Comparison of ENCODE assay signal across 1 cellular context in genomic region chr19:38831142-38831605, GRCh38.
TF ChIP-seq lines count a peak whose summit lies in the region.

No MANE protein-coding gene starts in this region.

TF ChIP-seq in GM12878, 131 proteins besides CTCF, POLR2A, EP300 and RAD21:
- TF ChIP-seq KDM1A (IDR thresholded peaks at IDR 0.05; ENCODE audit: borderline replicate concordance) (no peak), MXI1 (IDR thresholded peaks at IDR 0.05; ENCODE audit: low read depth, low read length) (peak; percentile 32; the same call in 1 of the 2 replicates), NFYA (IDR thresholded peaks at IDR 0.05; ENCODE audit: borderline replicate concordance, low read depth, low read length) (no peak), RUNX3 (IDR thresholded peaks at IDR 0.05; ENCODE audit: low read length) (peak; percentile 73), IRF5 (IDR thresholded peaks at IDR 0.05; ENCODE audit: borderline replicate concordance) (no peak), E2F4 (IDR thresholded peaks at IDR 0.05; ENCODE audit: low read depth, low read length) (no peak), DPF2 (IDR thresholded peaks at IDR 0.05) (peak; percentile 93), ZBED1 (IDR thresholded peaks at IDR 0.05; ENCODE audit: borderline replicate concordance) (0 out of 2 replicates have a peak, but pooled peaks have one; percentile 17), SUZ12 (IDR thresholded peaks at IDR 0.05; ENCODE audit: unreplicated experiment) (no peak), MTA2 (IDR thresholded peaks at IDR 0.05; ENCODE audit: low read depth) (peak; percentile 29; the same call in 1 of the 2 replicates), NKRF (conservative IDR thresholded peaks at IDR 0.05) (0 out of 2 replicates have a peak, but pooled peaks have one; percentile 80), CREM (IDR thresholded peaks at IDR 0.05; ENCODE audit: low read depth) (no peak), PBX3 (IDR thresholded peaks at IDR 0.05; ENCODE audit: insufficient replicate concordance, low read depth, low read length) (peak; percentile 32), MLLT1 (IDR thresholded peaks at IDR 0.05) (peak; percentile 64; the same call in 1 of the 2 replicates), PKNOX1 (IDR thresholded peaks at IDR 0.05) (peak; percentile 82), MTA3 (IDR thresholded peaks at IDR 0.05; ENCODE audit: borderline replicate concordance, low read length) (no peak), RELB (IDR thresholded peaks at IDR 0.05; ENCODE audit: low read depth) (0 out of 2 replicates have a peak, but pooled peaks have one; percentile 18), NR2C2 (IDR thresholded peaks at IDR 0.05; ENCODE audit: borderline replicate concordance, control insufficient read depth, insufficient read length, low read depth) (no peak), ATF7 (IDR thresholded peaks at IDR 0.05; ENCODE audit: low read depth) (peak; percentile 56), EGR1 (IDR thresholded peaks at IDR 0.05; ENCODE audit: borderline replicate concordance in 1 of 2, low read depth in 2 of 2, low read length in 2 of 2) (no peak), YBX1 (IDR thresholded peaks at IDR 0.05) (no peak), GATAD2B (conservative IDR thresholded peaks at IDR 0.05; ENCODE audit: low read depth) (peak; percentile 77; the same call in 1 of the 2 replicates), GABPA (IDR thresholded peaks at IDR 0.05; ENCODE audit: low read depth) (no peak), LARP7 (IDR thresholded peaks at IDR 0.05) (no peak; the same call in 1 of the 2 replicates), BMI1 (IDR thresholded peaks at IDR 0.05; ENCODE audit: borderline replicate concordance) (no peak), SKIL (IDR thresholded peaks at IDR 0.05; ENCODE audit: low read depth, poor library complexity, severe bottlenecking) (peak; percentile 46)
